Comparison of ENCODE assay signal across 32 cellular contexts in the genomic region with DNA sequence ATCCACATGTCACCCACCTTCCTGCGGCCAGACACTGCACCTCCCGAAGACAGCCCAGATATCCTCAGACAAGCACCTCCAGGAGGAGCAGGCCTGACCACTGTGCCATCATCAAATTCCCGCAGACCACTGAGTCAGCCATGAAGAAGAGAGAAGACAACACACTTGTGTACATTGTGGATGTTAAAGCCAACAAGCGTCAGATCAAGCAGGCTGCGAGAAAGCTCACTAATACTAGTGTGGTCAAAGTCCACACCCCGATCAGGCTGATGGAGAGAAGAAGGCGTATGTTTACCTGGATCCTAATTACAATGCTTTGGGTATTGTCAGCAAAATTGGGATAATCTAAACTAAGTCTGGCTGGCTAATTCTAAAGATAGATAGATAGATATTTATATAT. TPM values are rescaled to one million over a fixed set of nuclear protein-coding genes. Genes with fewer than 3 reads are reported as not detected.
"Had no signal": no experiment of that assay in that cellular context is flagged by ENCODE, and none has a peak within 500 bp of the region (broad histone marks: within the 10 kb centered on the region; RNA-seq: fewer than 3 reads in every experiment).

No MANE protein-coding gene starts in this region.

- H3K9ac ChIP-seq: parathyroid adenoma had no signal

- H3K9me3 ChIP-seq: ovary, psoas muscle, stomach, tibial artery, transverse colon, upper lobe of right lung, uterus had no signal

- H3K36me3 Mint-ChIP-seq: naive B cell; natural killer cell treated with Interleukin-12 subunit alpha and Interleukin-12 subunit beta and Interleukin-15 and Interleukin-18, amount 100 ng/mL, for 72 hours; stimulated activated effector memory CD8-positive, alpha-beta T cell treated with anti-CD3 and anti-CD28 coated beads, Interleukin-12 subunit alpha, Interleukin-12 subunit beta, amount 100 ng/mL, for 72 hours; stimulated activated naive B cell treated with anti-CD40 and anti-IgM and Interleukin-4, amounts not matched to agents 10 μg/mL and 1 μg/mL and 100 μg/mL, for 72 hours; type B pancreatic cell had no signal

- H3K27ac ChIP-seq: ovary, parathyroid adenoma, psoas muscle, skin epidermis, stomach, tibial artery, transverse colon, upper lobe of right lung, uterus had no signal

- H3K4me3 ChIP-seq: ovary, psoas muscle, skin epidermis, stomach, tibial artery, transverse colon, upper lobe of right lung, uterus had no signal

- H3K4me1 ChIP-seq: parathyroid adenoma, psoas muscle, stomach, tibial artery, transverse colon, upper lobe of right lung, uterus had no signal

- H3K27me3 Mint-ChIP-seq: naive B cell; natural killer cell treated with Interleukin-12 subunit alpha and Interleukin-12 subunit beta and Interleukin-15 and Interleukin-18, amount 100 ng/mL, for 72 hours; progenitor cell of endocrine pancreas; stimulated activated naive B cell treated with anti-CD40 and anti-IgM and Interleukin-4, amounts not matched to agents 10 μg/mL and 1 μg/mL and 100 μg/mL, for 72 hours; stimulated activated naive CD8-positive, alpha-beta T cell treated with anti-CD3 and anti-CD28 coated beads, Interleukin-15, Interleukin-2, amounts not matched to agents 100 ng/mL and 50 ng/mL, for 24 hours; type B pancreatic cell had no signal

- H3K4me3 Mint-ChIP-seq: naive thymus-derived CD8-positive, alpha-beta T cell; natural killer cell treated with Interleukin-12 subunit alpha and Interleukin-12 subunit beta and Interleukin-15 and Interleukin-18, amount 100 ng/mL, for 72 hours; nephron progenitor cell; neural crest cell; stimulated activated effector memory CD8-positive, alpha-beta T cell treated with anti-CD3 and anti-CD28 coated beads, Interleukin-12 subunit alpha, Interleukin-12 subunit beta, amount 100 ng/mL, for 72 hours; stimulated activated naive B cell treated with anti-CD40 and anti-IgM and Interleukin-4, amounts not matched to agents 10 μg/mL and 1 μg/mL and 100 μg/mL, for 72 hours; stimulated activated naive CD8-positive, alpha-beta T cell treated with anti-CD3 and anti-CD28 coated beads, Interleukin-15, Interleukin-2, amounts not matched to agents 100 ng/mL and 50 ng/mL, for 24 hours; type B pancreatic cell had no signal

- H3K27ac Mint-ChIP-seq: naive B cell; natural killer cell treated with Interleukin-12 subunit alpha and Interleukin-12 subunit beta and Interleukin-15 and Interleukin-18, amount 100 ng/mL, for 72 hours; nephron progenitor cell; progenitor cell of endocrine pancreas; stimulated activated effector memory CD8-positive, alpha-beta T cell treated with anti-CD3 and anti-CD28 coated beads, Interleukin-12 subunit alpha, Interleukin-12 subunit beta, amount 100 ng/mL, for 72 hours; stimulated activated naive B cell treated with anti-CD40 and anti-IgM and Interleukin-4, amounts not matched to agents 10 μg/mL and 1 μg/mL and 100 μg/mL, for 72 hours; stimulated activated naive CD8-positive, alpha-beta T cell treated with anti-CD3 and anti-CD28 coated beads, Interleukin-15, Interleukin-2, amounts not matched to agents 100 ng/mL and 50 ng/mL, for 24 hours; type B pancreatic cell had no signal

- H3K36me3 ChIP-seq: ovary, stomach, tibial artery, transverse colon, upper lobe of right lung, uterus had no signal

- H2AFZ ChIP-seq: parathyroid adenoma had no signal

- DNase-seq: naive B cell; naive thymus-derived CD8-positive, alpha-beta T cell; nephron progenitor cell; occipital lobe; ovary; psoas muscle; right cardiac atrium; stimulated activated CD4-positive, alpha-beta T cell treated with anti-CD3 and anti-CD28 coated beads, Interleukin-15, amount 100 ng/mL, for 24 hours; stimulated activated CD4-positive, alpha-beta T cell treated with anti-CD3 and anti-CD28 coated beads, Interleukin-2, amount 100 ng/mL, for 24 hours; stimulated activated CD4-positive, alpha-beta T cell treated with anti-CD3 and anti-CD28 coated beads, Interleukin-2, amount 100 ng/mL, for 48 hours; stimulated activated CD4-positive, alpha-beta T cell treated with anti-CD3 and anti-CD28 coated beads, Interleukin-4, amount 100 ng/mL, for 24 hours; stimulated activated naive B cell treated with anti-CD40 and anti-IgM and Interleukin-4, amounts not matched to agents 10 μg/mL and 1 μg/mL and 100 μg/mL, for 72 hours; stimulated activated naive CD4-positive, alpha-beta T cell treated with Interleukin-2 at 50 U/mL for 16 hours; stomach; tibial artery; transverse colon; upper lobe of right lung; uterus had no signal

- H3K9me3 Mint-ChIP-seq: naive thymus-derived CD8-positive, alpha-beta T cell; natural killer cell treated with Interleukin-12 subunit alpha and Interleukin-12 subunit beta and Interleukin-15 and Interleukin-18, amount 100 ng/mL, for 72 hours; nephron progenitor cell; neural crest cell; stimulated activated effector memory CD8-positive, alpha-beta T cell treated with anti-CD3 and anti-CD28 coated beads, Interleukin-12 subunit alpha, Interleukin-12 subunit beta, amount 100 ng/mL, for 72 hours; stimulated activated naive CD8-positive, alpha-beta T cell treated with anti-CD3 and anti-CD28 coated beads, Interleukin-15, Interleukin-2, amounts not matched to agents 100 ng/mL and 50 ng/mL, for 24 hours; type B pancreatic cell had no signal

- H3K79me2 ChIP-seq: parathyroid adenoma had no signal

- H3K4me1 Mint-ChIP-seq: naive B cell; neural crest cell; stimulated activated effector memory CD8-positive, alpha-beta T cell treated with anti-CD3 and anti-CD28 coated beads, Interleukin-12 subunit alpha, Interleukin-12 subunit beta, amount 100 ng/mL, for 72 hours; stimulated activated naive B cell treated with anti-CD40 and anti-IgM and Interleukin-4, amounts not matched to agents 10 μg/mL and 1 μg/mL and 100 μg/mL, for 72 hours had no signal

- H3K27me3 ChIP-seq: ovary, stomach, tibial artery, transverse colon, upper lobe of right lung, uterus had no signal

RNA-seq across cellular contexts. Expression of a gene that starts 41.4 kb away (rescaled TPM):
- total RNA-seq: naive thymus-derived CD8-positive, alpha-beta T cell; natural killer cell treated with Interleukin-12 subunit alpha and Interleukin-12 subunit beta and Interleukin-15 and Interleukin-18, amount 100 ng/mL, for 72 hours; neural crest cell; occipital lobe; osteoblast; ovary; progenitor cell of endocrine pancreas; psoas muscle; renal cortical epithelial cell; right cardiac atrium; sciatic nerve; stomach; subcutaneous adipose tissue; temporal lobe; transverse colon; upper lobe of right lung; urinary bladder; uterus had no signal
- polyA plus RNA-seq: naive thymus-derived CD8-positive, alpha-beta T cell; ovary; psoas muscle; right cardiac atrium; stomach; urinary bladder had no signal
